ENCODE assay signal across 18 cellular contexts in the genomic region with DNA sequence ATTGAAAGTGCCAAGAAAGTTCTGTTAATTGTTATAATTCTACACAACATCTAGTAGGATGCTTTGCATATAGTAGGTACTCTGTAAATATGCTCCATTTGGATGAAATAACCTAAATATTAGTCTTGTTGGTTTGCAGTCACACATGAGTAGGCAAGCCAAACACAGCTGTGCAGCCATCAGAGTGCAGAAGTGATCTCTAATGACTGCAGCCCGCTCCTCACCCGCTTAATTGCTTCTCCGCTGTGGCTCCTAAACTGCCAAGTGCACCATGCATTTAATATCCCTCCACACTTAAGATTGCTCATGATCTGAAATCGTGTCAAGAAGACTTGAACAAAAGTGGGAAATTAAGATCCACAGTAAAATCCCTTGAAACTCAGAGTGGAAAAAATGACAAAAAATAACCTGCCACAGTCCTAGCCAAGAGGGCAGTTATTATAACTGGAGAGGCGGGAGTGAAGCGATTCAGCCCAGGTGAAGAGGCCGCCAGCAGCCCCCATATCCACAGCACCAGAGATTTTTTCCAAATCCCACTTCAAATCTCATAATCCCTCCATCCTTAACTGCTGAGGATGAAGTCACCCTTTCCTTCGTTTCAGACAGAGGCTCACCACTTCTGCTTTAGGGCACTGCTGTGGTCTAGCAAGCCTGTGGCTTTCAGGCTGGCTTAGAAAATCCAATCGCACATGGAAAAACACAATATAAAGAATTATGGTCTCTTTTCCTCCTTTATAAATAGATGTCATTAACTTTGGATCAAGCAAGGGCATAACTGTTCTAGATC.
DNase-seq lines count a peak whose midpoint lies in the region; ATAC-seq lines count a peak whose summit lies in the region.
"Had no signal": no experiment of that assay in that cellular context is flagged by ENCODE, and none has a peak within 500 bp of the region (broad histone marks: within the 10 kb centered on the region; RNA-seq: fewer than 3 reads in every experiment).

No MANE protein-coding gene starts in this region.

- DNase-seq in Kasumi-1 (lab: John Stamatoyannopoulos, UW) = peak; percentile 23 to 43
- DNase-seq in NCI-H187 treated with DMSO at 0.1 percent for 48 hours (lab: John Stamatoyannopoulos, UW) = peak; percentile 97
- DNase-seq in NCI-H69 (lab: John Stamatoyannopoulos, UW) = peak; percentile 97
- DNase-seq in retina = peak; percentile 63
- no peak for DNase-seq in T-cell
- DNase-seq in effector CD4-positive, alpha-beta T cell = no peak
- DNase-seq: activated CD4-positive, alpha-beta T cell treated with anti-CD3 and anti-CD28 coated beads, Interleukin-2, amount 50 U/mL, for 1 hour; colonic mucosa; EL; heart right ventricle; left lung; MM.1S; naive B cell; RPMI8226; stimulated activated CD4-positive, alpha-beta T cell treated with anti-CD3 and anti-CD28 coated beads, Interleukin-4, amount 100 ng/mL, for 24 hours had no signal

- H3K4me1 Mint-ChIP-seq in T-cell = no peaks in the 10 kb centered on the region
- H3K4me1 Mint-ChIP-seq: activated T-helper 17 cell treated with anti-CD3 and anti-CD28 coated beads, Interleukin-2, amount 50 U/mL, for 72 hours; naive B cell had no signal

- ATAC-seq in GM21423 (IDR thresholded peaks at IDR 0.05; ENCODE audit: unreplicated experiment) (no peak), T-cell (replicated peaks in 1 of 4) (no peak)
- ATAC-seq: activated T-helper 17 cell treated with anti-CD3 and anti-CD28 coated beads, Interleukin-2, amount 50 U/mL, for 72 hours; heart right ventricle; left lung had no signal

- peaks cover 8 to 31% of the 10 kb centered on the region in 2 donors for H3K27me3 Mint-ChIP-seq in T-cell
- H3K27me3 Mint-ChIP-seq: type B pancreatic cell had no signal

- POLR2A ChIA-PET in T-cell (lab: Charles Lee) = no interaction called here

- no peaks in the 10 kb centered on the region for H3K36me3 Mint-ChIP-seq in T-cell
- H3K36me3 Mint-ChIP-seq: naive B cell, type B pancreatic cell had no signal

- CTCF ChIA-PET in T-cell (lab: Charles Lee) = no interaction called here

- H3K27ac Mint-ChIP-seq in T-cell = no peak overlapping the region
- H3K27ac Mint-ChIP-seq: activated T-helper 17 cell treated with anti-CD3 and anti-CD28 coated beads, Interleukin-2, amount 50 U/mL, for 72 hours; naive B cell; type B pancreatic cell had no signal

- H3K4me3 Mint-ChIP-seq in T-cell = no peak overlapping the region
- H3K4me3 Mint-ChIP-seq: activated T-helper 17 cell treated with anti-CD3 and anti-CD28 coated beads, Interleukin-2, amount 50 U/mL, for 72 hours; naive B cell; type B pancreatic cell had no signal

- H3K9me3 Mint-ChIP-seq in T-cell = no peaks in the 10 kb centered on the region
- H3K9me3 Mint-ChIP-seq: activated T-helper 17 cell treated with anti-CD3 and anti-CD28 coated beads, Interleukin-2, amount 50 U/mL, for 72 hours; naive B cell; type B pancreatic cell had no signal

Comparison
In these comparisons a context has a peak if more than half of its experiments do, and no peak if none do; other contexts are left out.
1. DNase-seq: peak in Kasumi-1 (2 of 2), NCI-H187 treated with DMSO at 0.1 percent for 48 hours (single experiment), NCI-H69 (single experiment) and retina (single experiment); none in T-cell (0 of 34) and effector CD4-positive, alpha-beta T cell (single experiment).